ENCODE assay signal across 8 cellular contexts in genomic region chr3:40476478-40477470, GRCh38. TPM values are rescaled to one million over a fixed set of nuclear protein-coding genes. Genes with fewer than 3 reads are reported as not detected.
A peak's percentile ranks its signal among the peaks of the same experiment; 100 is the strongest.
DNase-seq lines count a peak whose midpoint lies in the region; ATAC-seq lines count a peak whose summit lies in the region.

ZNF619 (plus strand) TSS chr3:40477122; CDS start chr3:40477980, 858 bp downstream.

- no peak for ATAC-seq in GM18870 (IDR thresholded peaks at IDR 0.05; ENCODE audit: unreplicated experiment)

- no peaks in the 10 kb centered on the region for H3K27me3 ChIP-seq in MG63

- peak; percentile 27 for DNase-seq in H4 (ENCODE audit: low spot score)
- peak; percentile 54 for DNase-seq in MG63
- DNase-seq in astrocyte of the hippocampus (ENCODE audit: low read depth, low spot score) = peak; percentile 88
- DNase-seq in hippocampal formation (lab: John Stamatoyannopoulos, UW) = peak; percentile 50 to 58
- peak; percentile 35 for DNase-seq in pulmonary artery endothelial cell (ENCODE audit: low read depth, low spot score)

- H3K4me3 ChIP-seq in GM08714 (ENCODE audit: low read length) (peak within 1 kb of the TSS; percentile 82), MG63 (peak within 1 kb of the TSS; percentile 70)

- H3K27ac Mint-ChIP-seq in T-helper 1 cell treated with Interleukin-12 subunit alpha and Interleukin-12 subunit beta and Interleukin-4 antibody, amounts not matched to agents 30 μg/mL and 1 μg/mL, for 36 hours = peak within 1 kb of the TSS; percentile 85

- H3K9me3 Mint-ChIP-seq in T-helper 1 cell treated with Interleukin-12 subunit alpha and Interleukin-12 subunit beta and Interleukin-4 antibody, amounts not matched to agents 30 μg/mL and 1 μg/mL, for 36 hours = no peaks in the 10 kb centered on the region

- H3K27me3 Mint-ChIP-seq in T-helper 1 cell treated with Interleukin-12 subunit alpha and Interleukin-12 subunit beta and Interleukin-4 antibody, amounts not matched to agents 30 μg/mL and 1 μg/mL, for 36 hours (ENCODE audit: low read depth) = no peaks in the 10 kb centered on the region

- peak within 1 kb of the TSS; percentile 87 for H3K4me3 Mint-ChIP-seq in T-helper 1 cell treated with Interleukin-12 subunit alpha and Interleukin-12 subunit beta and Interleukin-4 antibody, amounts not matched to agents 30 μg/mL and 1 μg/mL, for 36 hours

- H3K36me3 ChIP-seq in MG63 = no peaks in the 10 kb centered on the region

- H3K36me3 Mint-ChIP-seq in T-helper 1 cell treated with Interleukin-12 subunit alpha and Interleukin-12 subunit beta and Interleukin-4 antibody, amounts not matched to agents 30 μg/mL and 1 μg/mL, for 36 hours (ENCODE audit: low read depth) = peaks cover 14% of the 10 kb centered on the region

- H3K4me1 Mint-ChIP-seq in T-helper 1 cell treated with Interleukin-12 subunit alpha and Interleukin-12 subunit beta and Interleukin-4 antibody, amounts not matched to agents 30 μg/mL and 1 μg/mL, for 36 hours (ENCODE audit: low read depth) = peaks cover 24% of the 10 kb centered on the region

- no peaks in the 10 kb centered on the region for H3K9me3 ChIP-seq in MG63

RNA-seq across cellular contexts. Expression of gene ZNF619, which starts in this region (rescaled TPM):
- 3.1 and 3.9 TPM in 2 replicates for total RNA-seq in H4 (2014; rRNA removed; shearing (Covaris generic))
- total RNA-seq in MG63 (2014; rRNA removed; shearing (Covaris generic); ENCODE audit: low replicate concordance) = 0.79 and 2.2 TPM in 2 replicates
- total RNA-seq in pulmonary artery endothelial cell = 6.7 and 7.7 TPM in 2 replicates

Comparison
In these comparisons a context has a peak if more than half of its experiments do, and no peak if none do; other contexts are left out.
1. DNase-seq: peak in every context shown above with its lines; median percentile 88 in astrocyte of the hippocampus; 54 in MG63; 54 in hippocampal formation; 35 in pulmonary artery endothelial cell; 27 in H4.